ENCODE assay signal across 17 cellular contexts in genomic region chr3:138916824-138917223, GRCh38. TPM values are rescaled to one million over a fixed set of nuclear protein-coding genes. Genes with fewer than 3 reads are reported as not detected.
DNase-seq lines count a peak whose midpoint lies in the region; ATAC-seq, FAIRE-seq and TF ChIP-seq lines count a peak whose summit lies in the region.
"Had no signal": no experiment of that assay in that cellular context is flagged by ENCODE, and none has a peak within 500 bp of the region (broad histone marks: within the 10 kb centered on the region; RNA-seq: fewer than 3 reads in every experiment).

No MANE protein-coding gene starts in this region.

- no peaks in the 10 kb centered on the region for H3K79me2 ChIP-seq in astrocyte (ENCODE audit: insufficient read depth, low read length)

- H3K4me1 Mint-ChIP-seq in activated naive CD8-positive, alpha-beta T cell (ENCODE audit: low read depth) = peaks cover 5% of the 10 kb centered on the region
- peaks cover 4% of the 10 kb centered on the region for H3K4me1 Mint-ChIP-seq in activated naive CD8-positive, alpha-beta T cell treated with anti-CD3 and anti-CD28 coated beads, Interleukin-2, amount 50 U/mL, for 24 hours
- peaks cover 8% of the 10 kb centered on the region for H3K4me1 Mint-ChIP-seq in astrocyte (ENCODE audit: low read depth, unreplicated experiment)

- no peak for ATAC-seq in activated naive CD8-positive, alpha-beta T cell treated with anti-CD3 and anti-CD28 coated beads, Interleukin-2, amount 50 U/mL, for 24 hours
- ATAC-seq in lower lobe of right lung (no peak), HG03520 (IDR thresholded peaks at IDR 0.05; ENCODE audit: unreplicated experiment) (no peak), GM18873 (IDR thresholded peaks at IDR 0.05; ENCODE audit: low FRiP score, unreplicated experiment) (no peak)

- no peaks in the 10 kb centered on the region for H3K36me3 Mint-ChIP-seq in activated naive CD8-positive, alpha-beta T cell
- H3K36me3 Mint-ChIP-seq in activated naive CD8-positive, alpha-beta T cell treated with anti-CD3 and anti-CD28 coated beads, Interleukin-2, amount 50 U/mL, for 24 hours (ENCODE audit: low read depth) = no peaks in the 10 kb centered on the region
- no peaks in the 10 kb centered on the region for H3K36me3 Mint-ChIP-seq in astrocyte (ENCODE audit: low read depth, unreplicated experiment)

- H2AFZ ChIP-seq in astrocyte (ENCODE audit: low read depth, low read length) = no peak overlapping the region

- TF ChIP-seq CTCF in astrocyte (IDR thresholded peaks at IDR 0.05; ENCODE audit: insufficient read depth, low read depth, low read length) = no peak
- TF ChIP-seq CTCF in lower lobe of right lung (IDR thresholded peaks at IDR 0.05) = no peak
- TF ChIP-seq CTCF in GM13977 (IDR thresholded peaks at IDR 0.05; ENCODE audit: extremely low read depth, insufficient read depth, missing control alignments) = no peak

- intact Hi-C loops in lower lobe of right lung (cut with DNase I) = loop anchor here (10.0 kb wide), 2 partner anchors 222 to 322 kb away; partner anchors contain the start of gene CEP70

- FAIRE-seq in astrocyte (lab: Jason Lieb, UNC) = no peak

- no peak for DNase-seq in activated naive CD8-positive, alpha-beta T cell treated with anti-CD3 and anti-CD28 coated beads, Interleukin-2, amount 50 U/mL, for 24 hours
- no peak for DNase-seq in astrocyte (ENCODE audit: low read depth)
- DNase-seq in lower lobe of right lung = peak; percentile 66
- no peak for DNase-seq in hippocampal formation (lab: John Stamatoyannopoulos, UW)
- DNase-seq in GM13977 (ENCODE audit: low spot score) = no peak
- DNase-seq: activated CD4-positive, alpha-beta T cell treated with anti-CD3 and anti-CD28 coated beads, Interleukin-2, amount 50 U/mL, for 4 hours; activated gamma-delta T cell; central memory CD4-positive, alpha-beta T cell; IMR-90; NCI-H2081 treated with DMSO at 0.1 percent for 48 hours had no signal

- peak overlapping the region; percentile 32 for H3K4me3 Mint-ChIP-seq in activated naive CD8-positive, alpha-beta T cell
- no peak overlapping the region for H3K4me3 Mint-ChIP-seq in activated naive CD8-positive, alpha-beta T cell treated with anti-CD3 and anti-CD28 coated beads, Interleukin-2, amount 50 U/mL, for 24 hours
- H3K4me3 Mint-ChIP-seq in astrocyte (ENCODE audit: unreplicated experiment) = peak overlapping the region; percentile 35

- no peak overlapping the region for H3K4me2 ChIP-seq in astrocyte (ENCODE audit: low read length)

- H3K4me1 ChIP-seq in astrocyte (ENCODE audit: insufficient read depth, low read length) (peaks cover 12% of the 10 kb centered on the region), lower lobe of right lung (peaks cover 17% of the 10 kb centered on the region)
- H3K4me1 ChIP-seq: uterus had no signal

- H3K9me3 ChIP-seq in astrocyte (ENCODE audit: insufficient read depth, low read depth, low read length) (no peaks in the 10 kb centered on the region), lower lobe of right lung (no peaks in the 10 kb centered on the region)
- H3K9me3 ChIP-seq: uterus had no signal

- in situ Hi-C loops in GM13977 (cut with MboI; ENCODE audit: low pct_unique_long_range_greater_than_20kb, low sequenced_read_pairs, unreplicated experiment) = loop anchor here (10.0 to 25.0 kb wide), 2 partner anchors 322 to 855 kb away; partner anchors contain the start of gene CEP70

- H3K36me3 ChIP-seq in astrocyte (ENCODE audit: insufficient read depth, low read length) = no peaks in the 10 kb centered on the region
- H3K36me3 ChIP-seq in lower lobe of right lung = no peaks in the 10 kb centered on the region
- H3K36me3 ChIP-seq: uterus had no signal

- H3K27me3 ChIP-seq in astrocyte (ENCODE audit: insufficient read depth, low read length) (no peaks in the 10 kb centered on the region), lower lobe of right lung (ENCODE audit: low read depth) (no peaks in the 10 kb centered on the region)
- H3K27me3 ChIP-seq: uterus had no signal

- H3K27ac ChIP-seq in astrocyte (ENCODE audit: low read depth, low read length) (no peak overlapping the region), lower lobe of right lung (no peak overlapping the region)

- H4K20me1 ChIP-seq in astrocyte (ENCODE audit: insufficient read depth, low read length) = no peaks in the 10 kb centered on the region

- H3K27ac Mint-ChIP-seq in activated naive CD8-positive, alpha-beta T cell = no peak overlapping the region
- H3K27ac Mint-ChIP-seq in activated naive CD8-positive, alpha-beta T cell treated with anti-CD3 and anti-CD28 coated beads, Interleukin-2, amount 50 U/mL, for 24 hours = no peak overlapping the region
- no peak overlapping the region for H3K27ac Mint-ChIP-seq in astrocyte (ENCODE audit: unreplicated experiment)

- no peak overlapping the region for H3K9ac ChIP-seq in astrocyte (ENCODE audit: low read length)

- H3K27me3 Mint-ChIP-seq in activated naive CD8-positive, alpha-beta T cell = peaks cover 2% of the 10 kb centered on the region
- H3K27me3 Mint-ChIP-seq in activated naive CD8-positive, alpha-beta T cell treated with anti-CD3 and anti-CD28 coated beads, Interleukin-2, amount 50 U/mL, for 24 hours = peaks cover 4% of the 10 kb centered on the region
- H3K27me3 Mint-ChIP-seq in astrocyte (ENCODE audit: low read depth, unreplicated experiment) = no peaks in the 10 kb centered on the region

- H3K4me3 ChIP-seq in astrocyte (ENCODE audit: insufficient read depth, low read depth, low read length) (no peak overlapping the region), lower lobe of right lung (no peak overlapping the region)
- H3K4me3 ChIP-seq: lung had no signal

- H3K9me3 Mint-ChIP-seq in activated naive CD8-positive, alpha-beta T cell (ENCODE audit: low read depth) = no peaks in the 10 kb centered on the region
- H3K9me3 Mint-ChIP-seq in activated naive CD8-positive, alpha-beta T cell treated with anti-CD3 and anti-CD28 coated beads, Interleukin-2, amount 50 U/mL, for 24 hours = no peaks in the 10 kb centered on the region
- no peaks in the 10 kb centered on the region for H3K9me3 Mint-ChIP-seq in astrocyte (ENCODE audit: unreplicated experiment)

RNA-seq across cellular contexts. Expression of gene FOXL2, which starts 30.1 kb away (rescaled TPM):
- total RNA-seq in astrocyte = 3.7 and 4.5 TPM in 2 replicates
- total RNA-seq in lower lobe of right lung = not detected
- total RNA-seq: IMR-90; posterior vena cava; T-helper 1 cell treated with Interleukin-12 subunit alpha and Interleukin-12 subunit beta and Interleukin-4 antibody, amounts not matched to agents 30 ng/mL and 1 ng/mL, for 36 hours had no signal

RNA-seq across cellular contexts. Expression of gene FOXL2NB, which starts 30.2 kb away (rescaled TPM):
- total RNA-seq in astrocyte (3.9 and 5.2 TPM in 2 replicates), lower lobe of right lung (not detected)
- total RNA-seq: lung; posterior vena cava; T-helper 1 cell treated with Interleukin-12 subunit alpha and Interleukin-12 subunit beta and Interleukin-4 antibody, amounts not matched to agents 30 ng/mL and 1 ng/mL, for 36 hours had no signal
